Comparison of ENCODE assay signal across 27 cellular contexts in genomic region chr3:33481018-33481621, GRCh38.
"Had no signal": no experiment of that assay in that cellular context is flagged by ENCODE, and none has a peak within 500 bp of the region (broad histone marks: within the 10 kb centered on the region; RNA-seq: fewer than 3 reads in every experiment).

No MANE protein-coding gene starts in this region.

- H3K36me3 Mint-ChIP-seq: neural progenitor cell had no signal

- H3K27me3 ChIP-seq: dorsolateral prefrontal cortex, esophagus muscularis mucosa, heart right ventricle, left lung, neural progenitor cell, right atrium auricular region, suprapubic skin, transverse colon, vagina had no signal

- H3K4me1 Mint-ChIP-seq: neural progenitor cell; stimulated activated naive B cell treated with anti-CD40 and anti-IgM and Interleukin-4, amounts not matched to agents 10 μg/mL and 1 μg/mL and 100 μg/mL, for 72 hours had no signal

- H3K4me1 ChIP-seq: left lung, neural progenitor cell, prostate gland, right atrium auricular region had no signal

- H3K27ac ChIP-seq: dorsolateral prefrontal cortex, epithelial cell of prostate, esophagus muscularis mucosa, heart right ventricle, neural progenitor cell, prostate gland, right atrium auricular region, suprapubic skin, transverse colon, vagina had no signal

- DNase-seq: dorsolateral prefrontal cortex; effector CD4-positive, alpha-beta T cell; foreskin melanocyte; glutamatergic neuron; heart right ventricle; hippocampal formation; left cardiac atrium; left lung; mesenchymal stem cell; midbrain; naive thymus-derived CD4-positive, alpha-beta T cell; stimulated activated CD4-positive, alpha-beta T cell treated with anti-CD3 and anti-CD28 coated beads, Interleukin-2, amount 100 ng/mL, for 24 hours; stimulated activated CD4-positive, alpha-beta T cell treated with anti-CD3 and anti-CD28 coated beads, Interleukin-4, amount 100 ng/mL, for 4 hours; stimulated activated naive B cell treated with anti-CD40 and anti-IgM and Interleukin-4, amounts not matched to agents 10 μg/mL and 1 μg/mL and 100 μg/mL, for 72 hours; transverse colon had no signal

- H3K27me3 Mint-ChIP-seq: naive thymus-derived CD4-positive, alpha-beta T cell; stimulated activated naive B cell treated with anti-CD40 and anti-IgM and Interleukin-4, amounts not matched to agents 10 μg/mL and 1 μg/mL and 100 μg/mL, for 72 hours; stimulated activated naive CD8-positive, alpha-beta T cell treated with anti-CD3 and anti-CD28 coated beads, Interleukin-15, Interleukin-2, amounts not matched to agents 100 ng/mL and 50 ng/mL, for 24 hours had no signal

- H3K27ac Mint-ChIP-seq: naive thymus-derived CD4-positive, alpha-beta T cell; neural progenitor cell; stimulated activated naive B cell treated with anti-CD40 and anti-IgM and Interleukin-4, amounts not matched to agents 10 μg/mL and 1 μg/mL and 100 μg/mL, for 72 hours; stimulated activated naive CD8-positive, alpha-beta T cell treated with anti-CD3 and anti-CD28 coated beads, Interleukin-15, Interleukin-2, amounts not matched to agents 100 ng/mL and 50 ng/mL, for 24 hours had no signal

- H3K4me3 Mint-ChIP-seq: naive thymus-derived CD4-positive, alpha-beta T cell; nephron; neural progenitor cell; stimulated activated naive B cell treated with anti-CD40 and anti-IgM and Interleukin-4, amounts not matched to agents 10 μg/mL and 1 μg/mL and 100 μg/mL, for 72 hours; stimulated activated naive CD8-positive, alpha-beta T cell treated with anti-CD3 and anti-CD28 coated beads, Interleukin-15, Interleukin-2, amounts not matched to agents 100 ng/mL and 50 ng/mL, for 24 hours had no signal

- H3K36me3 ChIP-seq: esophagus muscularis mucosa, heart right ventricle, left lung, prostate gland, right atrium auricular region, suprapubic skin, transverse colon, vagina had no signal

- H3K4me3 ChIP-seq: dorsolateral prefrontal cortex, esophagus muscularis mucosa, heart right ventricle, left lung, neural progenitor cell, prostate gland, right atrium auricular region, suprapubic skin, transverse colon, vagina had no signal

- H3K9me3 ChIP-seq: esophagus muscularis mucosa, left lung, prostate gland, right atrium auricular region, suprapubic skin, transverse colon, vagina had no signal

- FAIRE-seq: colon, islet of Langerhans had no signal

- H3K9ac ChIP-seq: neural progenitor cell had no signal

- ATAC-seq: heart right ventricle; left cardiac atrium; naive thymus-derived CD4-positive, alpha-beta T cell; sciatic nerve; stimulated activated naive B cell treated with anti-CD40 and anti-IgM and Interleukin-4, amounts not matched to agents 10 μg/mL and 1 μg/mL and 100 μg/mL, for 72 hours had no signal
